ENCODE assay signal across 1 cellular context in genomic region chr9:79357620-79358019, GRCh38.
TF ChIP-seq lines count a peak whose summit lies in the region.

No MANE protein-coding gene starts in this region.

TF ChIP-seq in GM23338, 12 proteins besides CTCF, POLR2A, EP300 and RAD21:
- TF ChIP-seq ZNF462 (CRISPR knock-in tag; IDR thresholded peaks at IDR 0.05) (no peak), STAT1 (IDR thresholded peaks at IDR 0.05; ENCODE audit: unreplicated experiment) (no peak), EZH2phosphoT487 (IDR thresholded peaks at IDR 0.05; ENCODE audit: unreplicated experiment) (no peak), JUNB (IDR thresholded peaks at IDR 0.05; ENCODE audit: unreplicated experiment) (no peak), NANOG (IDR thresholded peaks at IDR 0.05; ENCODE audit: borderline replicate concordance) (no peak), EZH2 (IDR thresholded peaks at IDR 0.05; ENCODE audit: low read depth, unreplicated experiment) (no peak), CREB1 (CRISPR knock-in tag; IDR thresholded peaks at IDR 0.05; ENCODE audit: low read depth) (no peak), ETS1 (IDR thresholded peaks at IDR 0.05) (no peak), POLR2AphosphoS5 (IDR thresholded peaks at IDR 0.05; ENCODE audit: low read depth) (no peak)
TF ChIP-seq in GM23338: peak in this region for 0.
